24 cellular contexts compared by ENCODE assay signal in genomic region chr15:32840481-32841245, GRCh38.
DNase-seq lines count a peak whose midpoint lies in the region; FAIRE-seq and TF ChIP-seq lines count a peak whose summit lies in the region.
"Had no signal": no experiment of that assay in that cellular context is flagged by ENCODE, and none has a peak within 500 bp of the region (broad histone marks: within the 10 kb centered on the region; RNA-seq: fewer than 3 reads in every experiment).

No MANE protein-coding gene starts in this region.

- H3K27me3 Mint-ChIP-seq in astrocyte (ENCODE audit: low read depth, unreplicated experiment) = no peaks in the 10 kb centered on the region

- H4K8ac ChIP-seq in mesenchymal stem cell (ENCODE audit: low read length) = peak overlapping the region; percentile 10

- no peak for TF ChIP-seq POLR2A in vagina (IDR thresholded peaks at IDR 0.05)

- TF ChIP-seq CTCF in astrocyte (IDR thresholded peaks at IDR 0.05; ENCODE audit: insufficient read depth, low read depth, low read length) (no peak), vagina (IDR thresholded peaks at IDR 0.05) (no peak)

- peak; percentile 87 for FAIRE-seq in astrocyte (lab: Jason Lieb, UNC)
- FAIRE-seq: H54 had no signal

- peak; percentile 21 for DNase-seq in NCI-H748 (lab: John Stamatoyannopoulos, UW; ENCODE audit: unreplicated experiment)
- no peak for DNase-seq in NCI-H748 treated with DMSO at 0.1 percent for 48 hours (lab: John Stamatoyannopoulos, UW)
- peak; percentile 79 for DNase-seq in astrocyte (ENCODE audit: low read depth)
- DNase-seq in mesenchymal stem cell = peak; percentile 58
- no peak for DNase-seq in vagina (ENCODE audit: extremely low spot score in 2 of 2)
- no peak for DNase-seq in NCI-H1417 treated with DMSO at 0.1 percent for 48 hours (lab: John Stamatoyannopoulos, UW)
- DNase-seq in epidermal melanocyte (ENCODE audit: insufficient read length, low spot score) = no peak
- no peak for DNase-seq in activated T-cell treated with anti-CD3 and anti-CD28 coated beads, Interleukin-2, amount 50 U/mL, for 48 hours
- DNase-seq: activated CD4-positive, CD25-positive, alpha-beta regulatory T cell treated with anti-CD3 and anti-CD28 coated beads, Interleukin-2, amount 50 U/mL, for 72 hours; activated naive CD4-positive, alpha-beta T cell; activated T-cell treated with anti-CD3 and anti-CD28 coated beads, Interleukin-2, amount 50 U/mL, for 1 hour; adrenal gland; BE2C; dorsolateral prefrontal cortex; gastrocnemius medialis; islet precursor cell; NCI-H524 treated with DMSO at 0.1 percent for 48 hours; stimulated activated naive CD4-positive, alpha-beta T cell; SW 1271; tibial artery had no signal

- H3K4me2 ChIP-seq in astrocyte (ENCODE audit: low read length) (peak overlapping the region; percentile 29), mesenchymal stem cell (ENCODE audit: low read length, poor library complexity, severe bottlenecking) (no peak overlapping the region)
- H3K4me2 ChIP-seq: neural progenitor cell had no signal

- no peak overlapping the region for H4K91ac ChIP-seq in mesenchymal stem cell (ENCODE audit: low read length)

- no peaks in the 10 kb centered on the region for H3K79me2 ChIP-seq in astrocyte (ENCODE audit: insufficient read depth, low read length)

- peaks cover 21% of the 10 kb centered on the region for H3K4me1 Mint-ChIP-seq in astrocyte (ENCODE audit: low read depth, unreplicated experiment)

- H2BK12ac ChIP-seq in mesenchymal stem cell (ENCODE audit: low read length in 2 of 2) = peak overlapping the region; percentile 92 to 97

- H3K14ac ChIP-seq in mesenchymal stem cell (ENCODE audit: low read length in 2 of 2) = peak overlapping the region in 1 of 2 experiments; percentile 93

- H4K20me1 ChIP-seq in astrocyte (ENCODE audit: insufficient read depth, low read length) = no peaks in the 10 kb centered on the region

- H3K79me1 ChIP-seq in mesenchymal stem cell (replicated peaks; ENCODE audit: low read length, poor library complexity, severe bottlenecking) = no peaks in the 10 kb centered on the region

- no peak overlapping the region for H3K4me3 Mint-ChIP-seq in astrocyte (ENCODE audit: unreplicated experiment)
- H3K4me3 Mint-ChIP-seq: neural progenitor cell had no signal

- H3K27ac Mint-ChIP-seq in astrocyte (ENCODE audit: unreplicated experiment) = no peak overlapping the region
- H3K27ac Mint-ChIP-seq: neural progenitor cell had no signal

- H3K18ac ChIP-seq in mesenchymal stem cell (ENCODE audit: low read depth in 1 of 2, low read length in 2 of 2) = peak overlapping the region; percentile 6 to 71

- intact Hi-C loops in vagina (cut with DNase I) = no loop called here

- H3K36me3 ChIP-seq in astrocyte (ENCODE audit: insufficient read depth, low read length) = no peaks in the 10 kb centered on the region
- H3K36me3 ChIP-seq in mesenchymal stem cell (ENCODE audit: control insufficient read depth in 1 of 2, insufficient read depth in 2 of 2, low read depth in 1 of 2, low read length in 2 of 2) = no peaks in the 10 kb centered on the region
- no peaks in the 10 kb centered on the region for H3K36me3 ChIP-seq in vagina
- H3K36me3 ChIP-seq: adrenal gland, BE2C, gastrocnemius medialis, neural progenitor cell had no signal

- H3K9ac ChIP-seq in astrocyte (ENCODE audit: low read length) = peak overlapping the region; percentile 58
- peak overlapping the region; percentile 21 for H3K9ac ChIP-seq in mesenchymal stem cell (ENCODE audit: low read length)
- H3K9ac ChIP-seq: neural progenitor cell had no signal

- H3K4ac ChIP-seq in mesenchymal stem cell (ENCODE audit: low read depth in 1 of 2, low read length in 2 of 2) = peak overlapping the region; percentile 10 to 40

- peak overlapping the region; percentile 4 for H2AK5ac ChIP-seq in mesenchymal stem cell (ENCODE audit: low read length, severe bottlenecking)

- H3K4me1 ChIP-seq in astrocyte (ENCODE audit: insufficient read depth, low read length) (peaks cover 30% of the 10 kb centered on the region), mesenchymal stem cell (ENCODE audit: control insufficient read depth, insufficient read depth, low read depth, low read length) (peaks cover 6% of the 10 kb centered on the region), vagina (no peaks in the 10 kb centered on the region)
- H3K4me1 ChIP-seq: adrenal gland, BE2C, gastrocnemius medialis, tibial artery had no signal

- no peak overlapping the region for H2BK15ac ChIP-seq in mesenchymal stem cell (ENCODE audit: low read depth, poor library complexity, severe bottlenecking)

- no peaks in the 10 kb centered on the region for H3K9me3 ChIP-seq in astrocyte (ENCODE audit: insufficient read depth, low read depth, low read length)
- H3K9me3 ChIP-seq in mesenchymal stem cell (ENCODE audit: control insufficient read depth, low read length) = no peaks in the 10 kb centered on the region
- no peaks in the 10 kb centered on the region for H3K9me3 ChIP-seq in vagina
- H3K9me3 ChIP-seq: adrenal gland, BE2C, gastrocnemius medialis, tibial artery had no signal

- 38% methylated on average over 6 of the region's 7 CpGs for WGBS in mesenchymal stem cell

- no peak overlapping the region for H3K4me3 ChIP-seq in astrocyte (ENCODE audit: insufficient read depth, low read depth, low read length)
- H3K4me3 ChIP-seq in mesenchymal stem cell (ENCODE audit: insufficient read depth in 1 of 2, low read depth in 1 of 2, low read length in 2 of 2) = no peak overlapping the region
- H3K4me3 ChIP-seq in vagina = no peak overlapping the region
- H3K4me3 ChIP-seq: adrenal gland, dorsolateral prefrontal cortex, gastrocnemius medialis, neural progenitor cell, skin epidermis, tibial artery had no signal

- no peaks in the 10 kb centered on the region for H3K9me3 Mint-ChIP-seq in astrocyte (ENCODE audit: unreplicated experiment)
- H3K9me3 Mint-ChIP-seq: neural progenitor cell had no signal

- no peak overlapping the region for H3K23ac ChIP-seq in mesenchymal stem cell (ENCODE audit: low read length in 2 of 2)

- H2AFZ ChIP-seq in astrocyte (ENCODE audit: low read depth, low read length) (no peak overlapping the region), mesenchymal stem cell (ENCODE audit: low read depth, low read length) (no peak overlapping the region)
- H2AFZ ChIP-seq: neural progenitor cell had no signal

- no peak overlapping the region for H2BK5ac ChIP-seq in mesenchymal stem cell (ENCODE audit: low read depth, low read length, poor library complexity, severe bottlenecking)

- H3K27ac ChIP-seq in astrocyte (ENCODE audit: low read depth, low read length) (peak overlapping the region; percentile 48), mesenchymal stem cell (ENCODE audit: low read length, poor library complexity, severe bottlenecking) (no peak overlapping the region), vagina (peak overlapping the region; percentile 44)
- H3K27ac ChIP-seq: 22Rv1, adrenal gland, gastrocnemius medialis, neural progenitor cell, tibial artery had no signal

- no peaks in the 10 kb centered on the region for H3K36me3 Mint-ChIP-seq in astrocyte (ENCODE audit: low read depth, unreplicated experiment)

- H3K27me3 ChIP-seq in astrocyte (ENCODE audit: insufficient read depth, low read length) = no peaks in the 10 kb centered on the region
- H3K27me3 ChIP-seq in mesenchymal stem cell (ENCODE audit: control insufficient read depth in 1 of 2, insufficient read depth in 1 of 2, low read length in 2 of 2) = no peaks in the 10 kb centered on the region
- H3K27me3 ChIP-seq in vagina = no peaks in the 10 kb centered on the region
- H3K27me3 ChIP-seq: BE2C, dorsolateral prefrontal cortex, gastrocnemius medialis, neural progenitor cell had no signal

- peak overlapping the region; percentile 4 for H2BK120ac ChIP-seq in mesenchymal stem cell (ENCODE audit: low read depth, low read length)

Comparison
In these comparisons a context has a peak if more than half of its experiments do, and no peak if none do; other contexts are left out.
1. DNase-seq: peak in NCI-H748 (single experiment), astrocyte (single experiment) and mesenchymal stem cell (single experiment); none in NCI-H748 treated with DMSO at 0.1 percent for 48 hours (single experiment), vagina (0 of 2), NCI-H1417 treated with DMSO at 0.1 percent for 48 hours (single experiment), epidermal melanocyte (single experiment) and activated T-cell treated with anti-CD3 and anti-CD28 coated beads, Interleukin-2, amount 50 U/mL, for 48 hours (0 of 2).